Comparison of ENCODE assay signal across 8 cellular contexts in the genomic region with DNA sequence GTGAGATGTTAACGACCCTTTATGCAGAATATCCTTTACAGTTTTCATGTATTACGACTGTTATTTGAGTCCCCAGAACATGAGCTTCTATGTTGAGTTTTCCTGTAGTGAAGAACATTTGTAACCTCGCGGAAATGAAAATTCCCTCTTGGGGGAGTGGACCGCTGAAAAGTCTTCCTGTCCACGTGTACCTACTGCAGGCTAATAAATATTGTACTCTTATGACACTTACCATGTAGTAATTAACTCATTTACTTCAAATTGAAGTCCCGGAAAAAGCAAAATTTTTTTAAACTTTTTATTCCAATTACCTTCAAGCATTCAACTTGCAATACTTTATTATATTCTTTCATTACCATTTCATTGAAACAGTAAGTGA. TPM values are rescaled to one million over a fixed set of nuclear protein-coding genes. Genes with fewer than 3 reads are reported as not detected.
DNase-seq lines count a peak whose midpoint lies in the region; ATAC-seq and TF ChIP-seq lines count a peak whose summit lies in the region.

No MANE protein-coding gene starts in this region.

- no peaks in the 10 kb centered on the region for H3K9me3 ChIP-seq in iPS-20b (ENCODE audit: insufficient read depth, low read depth, low read length)

- no peak for DNase-seq in T-helper 1 cell
- no peak for DNase-seq in activated CD8-positive, alpha-beta T cell treated with anti-CD3 and anti-CD28 coated beads, Interleukin-2, amount 10 ng/mL, durations not matched to agents 7 days and 5 days
- no peak for DNase-seq in substantia nigra (lab: John Stamatoyannopoulos, UW)
- no peak for DNase-seq in MV-4-11 (lab: John Stamatoyannopoulos, UW)
- DNase-seq in NCI-H1694 (lab: John Stamatoyannopoulos, UW) = no peak
- DNase-seq in omental fat pad (ENCODE audit: low spot score) = no peak

- H3K36me3 Mint-ChIP-seq in T-helper 1 cell treated with Interleukin-12 subunit alpha and Interleukin-12 subunit beta and Interleukin-4 antibody, amounts not matched to agents 30 μg/mL and 1 μg/mL, for 36 hours (ENCODE audit: low read depth) = peaks cover 3% of the 10 kb centered on the region
- H3K36me3 Mint-ChIP-seq in activated CD8-positive, alpha-beta T cell treated with anti-CD3 and anti-CD28 coated beads, Interleukin-2, amount 10 ng/mL, durations not matched to agents 7 days and 5 days (ENCODE audit: low read depth) = peaks cover 8% of the 10 kb centered on the region

- POLR2A ChIA-PET in activated CD8-positive, alpha-beta T cell treated with anti-CD3 and anti-CD28 coated beads, Interleukin-2, amount 10 ng/mL, durations not matched to agents 7 days and 5 days (lab: Charles Lee) = interaction anchor here (0.6 to 5.3 kb wide), 3 partner anchors 13 to 183 kb away, joined by 3 to 97 read pairs (median 5); a partner anchor contains a TSS

- peak overlapping the region; percentile 95 for H3K4me3 ChIP-seq in iPS-20b (ENCODE audit: low read length)

- H3K4me1 Mint-ChIP-seq in T-helper 1 cell treated with Interleukin-12 subunit alpha and Interleukin-12 subunit beta and Interleukin-4 antibody, amounts not matched to agents 30 μg/mL and 1 μg/mL, for 36 hours (ENCODE audit: low read depth) = peaks cover 27% of the 10 kb centered on the region
- H3K4me1 Mint-ChIP-seq in activated CD8-positive, alpha-beta T cell treated with anti-CD3 and anti-CD28 coated beads, Interleukin-2, amount 10 ng/mL, durations not matched to agents 7 days and 5 days (ENCODE audit: low read depth) = peaks cover 32% of the 10 kb centered on the region

- peak overlapping the region; percentile 84; the same call in 1 of the 2 replicates for H3K9ac ChIP-seq in iPS-20b (ENCODE audit: low read depth, low read length)

- H3K9me3 Mint-ChIP-seq in T-helper 1 cell treated with Interleukin-12 subunit alpha and Interleukin-12 subunit beta and Interleukin-4 antibody, amounts not matched to agents 30 μg/mL and 1 μg/mL, for 36 hours = no peaks in the 10 kb centered on the region
- no peaks in the 10 kb centered on the region for H3K9me3 Mint-ChIP-seq in activated CD8-positive, alpha-beta T cell treated with anti-CD3 and anti-CD28 coated beads, Interleukin-2, amount 10 ng/mL, durations not matched to agents 7 days and 5 days (ENCODE audit: insufficient read depth)

- ATAC-seq in activated CD8-positive, alpha-beta T cell treated with anti-CD3 and anti-CD28 coated beads, Interleukin-2, amount 10 ng/mL, durations not matched to agents 7 days and 5 days = no peak
- no peak for ATAC-seq in omental fat pad (ENCODE audit: low FRiP score)

- H3K4me1 ChIP-seq in iPS-20b (ENCODE audit: insufficient read depth, low read length) = peaks cover 14% of the 10 kb centered on the region; the same call in 1 of the 2 replicates

- peak overlapping the region; percentile 93 for H3K27ac Mint-ChIP-seq in T-helper 1 cell treated with Interleukin-12 subunit alpha and Interleukin-12 subunit beta and Interleukin-4 antibody, amounts not matched to agents 30 μg/mL and 1 μg/mL, for 36 hours
- H3K27ac Mint-ChIP-seq in activated CD8-positive, alpha-beta T cell treated with anti-CD3 and anti-CD28 coated beads, Interleukin-2, amount 10 ng/mL, durations not matched to agents 7 days and 5 days = peak overlapping the region; percentile 92

- H3K27ac ChIP-seq in iPS-20b (ENCODE audit: low read length) (no peak overlapping the region), substantia nigra (ENCODE audit: low read depth, low read length, poor library complexity, severe bottlenecking) (peak overlapping the region; percentile 89)

- H3K36me3 ChIP-seq in iPS-20b (ENCODE audit: insufficient read depth, low read depth, low read length) = no peaks in the 10 kb centered on the region

- TF ChIP-seq CTCF in omental fat pad (IDR thresholded peaks at IDR 0.05) = no peak

- peak overlapping the region; percentile 92 for H3K4me3 Mint-ChIP-seq in T-helper 1 cell treated with Interleukin-12 subunit alpha and Interleukin-12 subunit beta and Interleukin-4 antibody, amounts not matched to agents 30 μg/mL and 1 μg/mL, for 36 hours
- peak overlapping the region; percentile 90 for H3K4me3 Mint-ChIP-seq in activated CD8-positive, alpha-beta T cell treated with anti-CD3 and anti-CD28 coated beads, Interleukin-2, amount 10 ng/mL, durations not matched to agents 7 days and 5 days

- no peaks in the 10 kb centered on the region for H3K27me3 Mint-ChIP-seq in T-helper 1 cell treated with Interleukin-12 subunit alpha and Interleukin-12 subunit beta and Interleukin-4 antibody, amounts not matched to agents 30 μg/mL and 1 μg/mL, for 36 hours (ENCODE audit: low read depth)
- no peaks in the 10 kb centered on the region for H3K27me3 Mint-ChIP-seq in activated CD8-positive, alpha-beta T cell treated with anti-CD3 and anti-CD28 coated beads, Interleukin-2, amount 10 ng/mL, durations not matched to agents 7 days and 5 days (ENCODE audit: low read depth)

- CTCF ChIA-PET in activated CD8-positive, alpha-beta T cell treated with anti-CD3 and anti-CD28 coated beads, Interleukin-2, amount 10 ng/mL, durations not matched to agents 7 days and 5 days (lab: Charles Lee) = interaction anchor here (0.7 to 2.9 kb wide), 3 partner anchors 9 to 20 kb away, joined by 3 to 13 read pairs (median 3); a partner anchor contains a TSS

- H3K27me3 ChIP-seq in iPS-20b (ENCODE audit: insufficient read depth, low read length) = no peaks in the 10 kb centered on the region

RNA-seq across cellular contexts. Expression of a gene that starts 1.1 kb away (rescaled TPM):
- 10 to 100 TPM; 19.5 to 20.9 TPM for total RNA-seq in activated CD8-positive, alpha-beta T cell treated with anti-CD3 and anti-CD28 coated beads, Interleukin-2, amount 10 ng/mL, durations not matched to agents 7 days and 5 days
- 10 to 100 TPM; 42.9 to 76.1 (median 48.5) TPM for total RNA-seq in omental fat pad

RNA-seq across cellular contexts. Expression of a gene that starts 1.1 kb away (rescaled TPM):
- total RNA-seq in activated CD8-positive, alpha-beta T cell treated with anti-CD3 and anti-CD28 coated beads, Interleukin-2, amount 10 ng/mL, durations not matched to agents 7 days and 5 days = 10 to 100 TPM; 25.3 to 25.8 TPM
- 10 to 100 TPM in 3 of 4 donors, 1 to 10 TPM in 1; 7.0 to 24.9 (median 12.0) TPM for total RNA-seq in omental fat pad

RNA-seq across cellular contexts. Expression of a gene that starts 20.3 kb away (rescaled TPM):
- 10 to 100 TPM; 17.1 to 18.1 TPM for total RNA-seq in activated CD8-positive, alpha-beta T cell treated with anti-CD3 and anti-CD28 coated beads, Interleukin-2, amount 10 ng/mL, durations not matched to agents 7 days and 5 days
- 1 to 10 TPM; 3.2 to 7.2 (median 4.5) TPM for total RNA-seq in omental fat pad
